8 cellular contexts compared by ENCODE assay signal in genomic region chr11:128521697-128522062, GRCh38.
DNase-seq lines count a peak whose midpoint lies in the region; ATAC-seq, FAIRE-seq and TF ChIP-seq lines count a peak whose summit lies in the region.

No MANE protein-coding gene starts in this region.

- H3K9ac ChIP-seq in H9 (ENCODE audit: extremely low read depth, insufficient read length, low read length): peak overlapping the region; percentile 25
- peak overlapping the region; percentile 24 for H3K9ac ChIP-seq in iPS-18a (ENCODE audit: low read length)

- no peak for TF ChIP-seq EP300 in A549 (IDR thresholded peaks at IDR 0.05)

- no peaks in the 10 kb centered on the region for H4K20me1 ChIP-seq in H9 (ENCODE audit: control insufficient read depth, insufficient read depth, insufficient read length)

- H3K56ac ChIP-seq in H9 (ENCODE audit: insufficient read length, low read depth, low read length): no peak overlapping the region

- H3K4me1 ChIP-seq in A549 (peaks cover 53% of the 10 kb centered on the region), H9 (ENCODE audit: insufficient read depth, low read length) (peaks cover 2% of the 10 kb centered on the region; the same call in 1 of the 2 replicates), iPS-18a (ENCODE audit: control insufficient read depth, low read depth, low read length) (peaks cover 10% of the 10 kb centered on the region)

- no peak overlapping the region for H2BK5ac ChIP-seq in H9 (ENCODE audit: insufficient read length, low read length)

- no peak for DNase-seq in A549 (ENCODE audit: low read depth in 1 of 2, low spot score in 1 of 2)
- DNase-seq in H9: no peak
- DNase-seq in activated naive CD8-positive, alpha-beta T cell treated with anti-CD3 and anti-CD28 coated beads, Interleukin-2, amount 50 U/mL, for 24 hours: no peak
- peak in 1 of 2 donors; percentile 53 for DNase-seq in stimulated activated naive CD8-positive, alpha-beta T cell treated with anti-CD3 and anti-CD28 coated beads, Interleukin-15, amount 100 ng/mL, for 72 hours
- no peak for DNase-seq in OCI-M1 (lab: John Stamatoyannopoulos, UW)

- H2AFZ ChIP-seq in H9 (ENCODE audit: low read length): no peak overlapping the region

- no peak overlapping the region for H4K8ac ChIP-seq in H9 (replicated peaks; ENCODE audit: insufficient read length, low read depth, low read length)

- H3K27me3 ChIP-seq in H9 (ENCODE audit: insufficient read depth, low read length) (peaks cover 3% of the 10 kb centered on the region; the same call in 1 of the 2 replicates), iPS-18a (ENCODE audit: control insufficient read depth, insufficient read depth, low read length) (peaks cover 70% of the 10 kb centered on the region)

- TF ChIP-seq CTCF in A549 (IDR thresholded peaks at IDR 0.05) (no peak), H9 (conservative IDR thresholded peaks at IDR 0.05) (no peak)

- peaks cover 48 to 51% of the 10 kb centered on the region in 2 experiments for H3K4me1 Mint-ChIP-seq in H9
- peaks cover 58% of the 10 kb centered on the region for H3K4me1 Mint-ChIP-seq in activated naive CD8-positive, alpha-beta T cell treated with anti-CD3 and anti-CD28 coated beads, Interleukin-2, amount 50 U/mL, for 24 hours
- peaks cover 36% of the 10 kb centered on the region for H3K4me1 Mint-ChIP-seq in stimulated activated naive CD8-positive, alpha-beta T cell treated with anti-CD3 and anti-CD28 coated beads, Interleukin-15, amount 100 ng/mL, for 72 hours

- POLR2A ChIA-PET in A549 (lab: Yijun Ruan, JAX): interaction anchor here (0.9 to 2.9 kb wide), 3 partner anchors 8 to 23 kb away, joined by 3 to 25 read pairs (median 3); no protein-coding TSS in a partner anchor

- TF ChIP-seq RAD21 in A549 (conservative IDR thresholded peaks at IDR 0.05 in 1 of 2, IDR thresholded peaks at IDR 0.05 in 1 of 2): no peak

- H2BK20ac ChIP-seq in H9 (ENCODE audit: low read depth, low read length, poor library complexity, severe bottlenecking): no peak overlapping the region

- no peak overlapping the region for H3K23ac ChIP-seq in H9 (ENCODE audit: insufficient read length, low read depth, low read length)

- peak overlapping the region; percentile 74 to 86 for H3K4me3 Mint-ChIP-seq in H9
- H3K4me3 Mint-ChIP-seq in activated naive CD8-positive, alpha-beta T cell treated with anti-CD3 and anti-CD28 coated beads, Interleukin-2, amount 50 U/mL, for 24 hours: peak overlapping the region; percentile 95
- peak overlapping the region; percentile 84 to 90 for H3K4me3 Mint-ChIP-seq in stimulated activated naive CD8-positive, alpha-beta T cell treated with anti-CD3 and anti-CD28 coated beads, Interleukin-15, amount 100 ng/mL, for 72 hours

- H3K36me3 Mint-ChIP-seq in H9 (ENCODE audit: insufficient read depth in 1 of 3, low read depth in 3 of 3): no peaks in the 10 kb centered on the region
- peaks cover 48% of the 10 kb centered on the region for H3K36me3 Mint-ChIP-seq in activated naive CD8-positive, alpha-beta T cell treated with anti-CD3 and anti-CD28 coated beads, Interleukin-2, amount 50 U/mL, for 24 hours (ENCODE audit: low read depth)

- H3K27ac Mint-ChIP-seq in H9: no peak overlapping the region
- peak overlapping the region; percentile 100 for H3K27ac Mint-ChIP-seq in activated naive CD8-positive, alpha-beta T cell treated with anti-CD3 and anti-CD28 coated beads, Interleukin-2, amount 50 U/mL, for 24 hours
- peak overlapping the region; percentile 99 for H3K27ac Mint-ChIP-seq in stimulated activated naive CD8-positive, alpha-beta T cell treated with anti-CD3 and anti-CD28 coated beads, Interleukin-15, amount 100 ng/mL, for 72 hours

- no peaks in the 10 kb centered on the region for H3K36me3 ChIP-seq in iPS-18a (ENCODE audit: control insufficient read depth, low read depth, low read length)

- no peak overlapping the region for H4K91ac ChIP-seq in H9 (ENCODE audit: insufficient read length, low read depth, low read length)

- peaks cover 4% of the 10 kb centered on the region for H3K79me1 ChIP-seq in H9 (ENCODE audit: insufficient read depth, low read depth, low read length, poor library complexity, severe bottlenecking)

- H3K4ac ChIP-seq in H9 (ENCODE audit: low read depth, low read length): no peak overlapping the region

- 3% methylated on average over 16 of the region's 19 CpGs for WGBS in A549 (ENCODE audit: missing lambda C conversion rate)
- WGBS in H9 (ENCODE audit: extremely low coverage, insufficient read length, low lambda C conversion rate): no CpG with 5 or more reads among the region's 19 CpGs

- no peak overlapping the region for H2BK15ac ChIP-seq in H9 (ENCODE audit: low read depth, low read length)

- peaks cover 9% of the 10 kb centered on the region for H3K23me2 ChIP-seq in H9 (ENCODE audit: insufficient read length, low read depth, low read length, poor library complexity, severe bottlenecking)

- H3K27ac ChIP-seq in A549: peak overlapping the region; percentile 82 to 94
- no peak overlapping the region for H3K27ac ChIP-seq in H9 (ENCODE audit: insufficient read length, low read depth, low read length)
- no peak overlapping the region for H3K27ac ChIP-seq in iPS-18a (ENCODE audit: low read length)

- H2BK120ac ChIP-seq in H9 (ENCODE audit: low read depth, low read length, poor library complexity, severe bottlenecking): no peak overlapping the region

- H2AK5ac ChIP-seq in H9 (ENCODE audit: insufficient read length, low read length): no peak overlapping the region

- H3K79me2 ChIP-seq in H9 (ENCODE audit: insufficient read depth, low read length): peaks cover 2% of the 10 kb centered on the region; the same call in 1 of the 2 replicates

- H3K9me3 ChIP-seq in A549 (no peaks in the 10 kb centered on the region), H9 (ENCODE audit: control insufficient read depth, low read depth, low read length) (no peaks in the 10 kb centered on the region), iPS-18a (ENCODE audit: control insufficient read depth, low read depth, low read length) (no peaks in the 10 kb centered on the region)

- no peak overlapping the region for H3K18ac ChIP-seq in H9 (ENCODE audit: insufficient read length, low read depth, low read length)

- peaks cover 18% of the 10 kb centered on the region for H3K27me3 Mint-ChIP-seq in H9 (ENCODE audit: low read depth)
- H3K27me3 Mint-ChIP-seq in activated naive CD8-positive, alpha-beta T cell treated with anti-CD3 and anti-CD28 coated beads, Interleukin-2, amount 50 U/mL, for 24 hours: no peaks in the 10 kb centered on the region
- no peaks in the 10 kb centered on the region for H3K27me3 Mint-ChIP-seq in stimulated activated naive CD8-positive, alpha-beta T cell treated with anti-CD3 and anti-CD28 coated beads, Interleukin-15, amount 100 ng/mL, for 72 hours

- TF ChIP-seq POLR2A in A549 (IDR thresholded peaks at IDR 0.05; ENCODE audit: low read length): no peak

- no peak overlapping the region; the same call in 1 of the 2 replicates for H3K14ac ChIP-seq in H9 (ENCODE audit: insufficient read depth, low read length)

- CTCF ChIA-PET in A549 (lab: Yijun Ruan, JAX): interaction anchor here (1.9 kb wide), 1 partner anchor 12 kb away, joined by 4 read pairs; no protein-coding TSS in a partner anchor

- ATAC-seq in A549 (peak; percentile 3; a peak in 4 of 6 replicates), HG03280 (IDR thresholded peaks at IDR 0.05; ENCODE audit: unreplicated experiment) (no peak), GM18517 (IDR thresholded peaks at IDR 0.05; ENCODE audit: unreplicated experiment) (no peak)
- no peak for ATAC-seq in activated naive CD8-positive, alpha-beta T cell treated with anti-CD3 and anti-CD28 coated beads, Interleukin-2, amount 50 U/mL, for 24 hours
- ATAC-seq in stimulated activated naive CD8-positive, alpha-beta T cell treated with anti-CD3 and anti-CD28 coated beads, Interleukin-15, amount 100 ng/mL, for 72 hours: no peak

- H3K9me3 Mint-ChIP-seq in H9: no peaks in the 10 kb centered on the region
- no peaks in the 10 kb centered on the region for H3K9me3 Mint-ChIP-seq in activated naive CD8-positive, alpha-beta T cell treated with anti-CD3 and anti-CD28 coated beads, Interleukin-2, amount 50 U/mL, for 24 hours
- H3K9me3 Mint-ChIP-seq in stimulated activated naive CD8-positive, alpha-beta T cell treated with anti-CD3 and anti-CD28 coated beads, Interleukin-15, amount 100 ng/mL, for 72 hours: no peaks in the 10 kb centered on the region

- H3K4me2 ChIP-seq in A549 (peak overlapping the region; percentile 91), H9 (ENCODE audit: insufficient read depth, insufficient read length, low read length) (peak overlapping the region; percentile 74)

- H3T11ph ChIP-seq in H9 (ENCODE audit: low read length): no peak overlapping the region

- no peak overlapping the region for H2BK12ac ChIP-seq in H9 (ENCODE audit: insufficient read length, low read depth, low read length)

- FAIRE-seq in A549 (lab: Jason Lieb, UNC): no peak

- no peak overlapping the region for H4K5ac ChIP-seq in H9 (ENCODE audit: insufficient read length, low read depth, low read length)

- H3K4me3 ChIP-seq in A549 (peak overlapping the region; percentile 60), iPS-18a (ENCODE audit: low read length) (peak overlapping the region; percentile 71)

TF ChIP-seq in A549, 52 proteins besides CTCF, POLR2A, EP300 and RAD21:
- TF ChIP-seq MAFK (IDR thresholded peaks at IDR 0.05; ENCODE audit: partially characterized antibody) (no peak), USF2 (IDR thresholded peaks at IDR 0.05) (no peak), NPAS2 (CRISPR knock-in tag; IDR thresholded peaks at IDR 0.05; ENCODE audit: borderline replicate concordance) (no peak), FOSB (CRISPR knock-in tag; IDR thresholded peaks at IDR 0.05) (no peak), HOXB13 (CRISPR knock-in tag; IDR thresholded peaks at IDR 0.05; ENCODE audit: low read depth) (no peak), CHD4 (IDR thresholded peaks at IDR 0.05; ENCODE audit: borderline replicate concordance) (no peak), HEYL (CRISPR knock-in tag; IDR thresholded peaks at IDR 0.05) (no peak), ATOH8 (CRISPR knock-in tag; IDR thresholded peaks at IDR 0.05; ENCODE audit: low read depth) (no peak)

Comparison
In these comparisons a context has a peak if more than half of its experiments do, and no peak if none do; other contexts are left out.
1. ATAC-seq: peak in A549 (2 of 2); none in activated naive CD8-positive, alpha-beta T cell treated with anti-CD3 and anti-CD28 coated beads, Interleukin-2, amount 50 U/mL, for 24 hours (single experiment), stimulated activated naive CD8-positive, alpha-beta T cell treated with anti-CD3 and anti-CD28 coated beads, Interleukin-15, amount 100 ng/mL, for 72 hours (single experiment), HG03280 (single experiment) and GM18517 (single experiment).
2. H3K27ac ChIP-seq: peak in A549 (2 of 2); none in H9 (single experiment) and iPS-18a (single experiment).
3. H3K27ac Mint-ChIP-seq: peak in activated naive CD8-positive, alpha-beta T cell treated with anti-CD3 and anti-CD28 coated beads, Interleukin-2, amount 50 U/mL, for 24 hours (single experiment) and stimulated activated naive CD8-positive, alpha-beta T cell treated with anti-CD3 and anti-CD28 coated beads, Interleukin-15, amount 100 ng/mL, for 72 hours (2 of 2); none in H9 (0 of 3).
4. Peak in every context shown above with its lines, with median percentiles within 50 percentile points of each other: H3K4me3 Mint-ChIP-seq.